1 cellular context compared by ENCODE assay signal in the genomic region with DNA sequence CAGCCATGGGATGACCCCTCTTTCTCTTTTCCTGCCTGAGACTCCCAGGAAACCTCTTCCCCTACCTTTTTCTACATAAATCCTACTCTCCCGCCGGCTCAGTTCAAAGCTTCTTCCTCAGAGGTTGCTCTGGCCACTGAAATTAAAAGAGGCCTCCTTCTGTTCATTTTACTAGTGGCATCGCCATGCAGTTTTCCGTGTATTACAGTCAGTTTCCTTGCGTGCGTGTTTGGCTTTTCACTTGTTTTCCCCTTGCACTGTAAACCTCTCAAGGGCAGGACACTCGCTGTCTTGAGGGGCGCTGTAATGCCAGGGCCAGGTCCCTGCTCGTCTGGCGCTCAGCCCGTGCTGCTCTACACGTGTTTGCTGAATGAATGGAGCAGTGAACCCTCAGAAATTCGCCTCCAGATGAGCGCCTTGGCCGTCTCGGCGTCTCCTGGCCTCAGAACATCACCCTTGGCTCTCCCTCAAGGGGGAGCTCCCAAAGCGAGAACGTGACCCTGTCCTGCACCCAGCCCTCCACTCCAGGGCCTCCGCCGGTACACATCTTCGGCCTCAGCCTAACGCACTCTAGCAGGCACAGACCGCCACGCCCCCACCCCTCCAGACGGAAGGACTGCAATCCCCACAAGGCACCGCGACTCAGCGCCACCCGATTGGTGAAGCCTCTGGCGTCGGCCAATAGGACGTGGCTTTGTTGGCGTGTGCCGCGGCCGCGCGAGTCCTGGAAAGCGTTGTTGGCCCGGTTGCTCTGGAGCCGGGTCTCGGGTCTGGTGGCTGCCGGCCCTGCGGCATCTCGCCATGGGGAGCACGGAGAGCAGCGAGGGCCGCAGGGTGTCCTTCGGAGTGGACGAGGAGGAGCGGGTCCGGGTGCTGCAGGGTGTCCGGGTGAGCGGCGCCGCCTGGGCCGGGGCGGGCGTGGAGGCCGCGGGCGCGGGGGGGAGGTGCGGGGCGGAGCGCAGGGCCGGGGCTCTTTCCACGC.
TF ChIP-seq lines count a peak whose summit lies in the region.

A gene with protein sequence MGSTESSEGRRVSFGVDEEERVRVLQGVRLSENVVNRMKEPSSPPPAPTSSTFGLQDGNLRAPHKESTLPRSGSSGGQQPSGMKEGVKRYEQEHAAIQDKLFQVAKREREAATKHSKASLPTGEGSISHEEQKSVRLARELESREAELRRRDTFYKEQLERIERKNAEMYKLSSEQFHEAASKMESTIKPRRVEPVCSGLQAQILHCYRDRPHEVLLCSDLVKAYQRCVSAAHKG (plus strand): TSS at position 729 of the 982 bp plus-strand sequence. CDS start 73 bp downstream, at position 802.

TF ChIP-seq in IMR-90, 13 proteins besides CTCF, POLR2A, EP300 and RAD21 (continued from another document):
- TF ChIP-seq MXI1 (IDR thresholded peaks at IDR 0.05; ENCODE audit: borderline replicate concordance, low read depth, low read length) (peak; percentile 81; the same call in 1 of the 2 replicates), CEBPB (IDR thresholded peaks at IDR 0.05; ENCODE audit: low read depth, low read length) (no peak)
